18 cellular contexts compared by ENCODE assay signal in the genomic region with DNA sequence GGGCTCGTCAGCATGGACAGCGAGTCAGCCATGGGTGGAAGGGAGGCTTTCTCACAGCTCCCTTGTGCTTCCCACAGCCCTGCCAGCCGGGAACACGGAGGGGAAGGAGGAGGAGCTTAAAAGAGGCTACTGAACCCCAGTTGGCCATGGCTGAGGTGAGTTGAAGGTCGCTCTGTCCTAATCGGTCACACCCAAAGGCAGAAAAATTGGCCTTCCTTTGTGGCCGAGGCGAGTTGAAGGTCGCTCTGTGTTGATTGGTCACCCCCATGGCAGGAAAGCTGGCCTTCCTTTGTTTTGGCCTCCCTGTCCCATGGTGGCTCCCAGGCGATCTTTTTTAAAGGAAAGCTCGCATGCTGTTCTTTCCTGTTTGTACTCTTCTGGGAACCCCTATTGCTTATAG. TPM values are rescaled to one million over a fixed set of nuclear protein-coding genes. Genes with fewer than 3 reads are reported as not detected.
DNase-seq lines count a peak whose midpoint lies in the region; ATAC-seq and TF ChIP-seq lines count a peak whose summit lies in the region.
"Had no signal": no experiment of that assay in that cellular context is flagged by ENCODE, and none has a peak within 500 bp of the region (broad histone marks: within the 10 kb centered on the region; RNA-seq: fewer than 3 reads in every experiment).

No MANE protein-coding gene starts in this region.

- no peak overlapping the region for H2AFZ ChIP-seq in Loucy (ENCODE audit: low read length)
- H2AFZ ChIP-seq: GM23248 had no signal

- H3K9me3 Mint-ChIP-seq in activated T-helper 17 cell treated with anti-CD3 and anti-CD28 coated beads, Interleukin-2, amount 50 U/mL, for 72 hours: peaks cover 2% of the 10 kb centered on the region
- H3K9me3 Mint-ChIP-seq in neural crest cell: peaks cover under 1% of the 10 kb centered on the region
- H3K9me3 Mint-ChIP-seq in CD8-positive, alpha-beta memory T cell: no peaks in the 10 kb centered on the region
- H3K9me3 Mint-ChIP-seq: CD4-positive, CD25-positive, alpha-beta regulatory T cell; CD8-positive, alpha-beta T cell had no signal

- no peak for DNase-seq in neural crest cell (ENCODE audit: low read depth, low spot score)
- peak; percentile 79 for DNase-seq in spleen
- DNase-seq in CD8-positive, alpha-beta memory T cell: no peak
- no peak for DNase-seq in effector memory CD4-positive, alpha-beta T cell
- DNase-seq: CD4-positive, CD25-positive, alpha-beta regulatory T cell; CD8-positive, alpha-beta T cell; DMS 273 treated with DMSO at 0.1 percent for 48 hours; DMS79; EL; GDM1; GM23248; H7; HCEC 1CT had no signal

- H3F3A ChIP-seq in Loucy (ENCODE audit: low read depth): no peaks in the 10 kb centered on the region

- peak overlapping the region; percentile 18 for H3K27ac Mint-ChIP-seq in activated T-helper 17 cell treated with anti-CD3 and anti-CD28 coated beads, Interleukin-2, amount 50 U/mL, for 72 hours
- no peak overlapping the region for H3K27ac Mint-ChIP-seq in neural crest cell (ENCODE audit: unreplicated experiment)
- H3K27ac Mint-ChIP-seq in CD8-positive, alpha-beta memory T cell: no peak overlapping the region
- H3K27ac Mint-ChIP-seq: CD4-positive, CD25-positive, alpha-beta regulatory T cell; CD8-positive, alpha-beta T cell had no signal

- H3K9me2 ChIP-seq in Loucy (replicated peaks; ENCODE audit: low read depth, low read length): no peaks in the 10 kb centered on the region

- H3K4me2 ChIP-seq in Loucy (ENCODE audit: low read depth, low read length, poor library complexity, severe bottlenecking): peak overlapping the region; percentile 59

- H3K4me3 ChIP-seq in Loucy (ENCODE audit: low read length, poor library complexity, severe bottlenecking): no peak overlapping the region
- no peak overlapping the region for H3K4me3 ChIP-seq in spleen
- H3K4me3 ChIP-seq in CD8-positive, alpha-beta memory T cell (ENCODE audit: low read length): no peak overlapping the region
- no peak overlapping the region for H3K4me3 ChIP-seq in effector memory CD4-positive, alpha-beta T cell (ENCODE audit: insufficient read depth, low read depth, low read length, poor library complexity, severe bottlenecking)
- H3K4me3 ChIP-seq: GM12878, GM23248 had no signal

- CTCF ChIA-PET in CD8-positive, alpha-beta memory T cell (lab: Charles Lee): no interaction called here

- peaks cover 66% of the 10 kb centered on the region for H3K79me2 ChIP-seq in Loucy (ENCODE audit: insufficient read depth, low read length)

- ATAC-seq in activated T-helper 17 cell treated with anti-CD3 and anti-CD28 coated beads, Interleukin-2, amount 50 U/mL, for 72 hours (replicated peaks): no peak
- no peak for ATAC-seq in HG03280 (IDR thresholded peaks at IDR 0.05; ENCODE audit: unreplicated experiment)
- ATAC-seq: CD8-positive, alpha-beta T cell; GM12878 had no signal

- H3K27me3 Mint-ChIP-seq in activated T-helper 17 cell treated with anti-CD3 and anti-CD28 coated beads, Interleukin-2, amount 50 U/mL, for 72 hours: no peaks in the 10 kb centered on the region
- no peaks in the 10 kb centered on the region for H3K27me3 Mint-ChIP-seq in neural crest cell (ENCODE audit: low read depth)
- no peaks in the 10 kb centered on the region for H3K27me3 Mint-ChIP-seq in CD8-positive, alpha-beta memory T cell
- H3K27me3 Mint-ChIP-seq: CD4-positive, CD25-positive, alpha-beta regulatory T cell had no signal

- H3K4me3 Mint-ChIP-seq in activated T-helper 17 cell treated with anti-CD3 and anti-CD28 coated beads, Interleukin-2, amount 50 U/mL, for 72 hours: no peak overlapping the region
- peak overlapping the region; percentile 8 for H3K4me3 Mint-ChIP-seq in neural crest cell
- H3K4me3 Mint-ChIP-seq in CD8-positive, alpha-beta memory T cell: no peak overlapping the region
- H3K4me3 Mint-ChIP-seq: CD4-positive, CD25-positive, alpha-beta regulatory T cell; CD8-positive, alpha-beta T cell had no signal

- peaks cover 33% of the 10 kb centered on the region; the same call in 1 of the 2 replicates for H3K36me3 ChIP-seq in Loucy (ENCODE audit: insufficient read depth, low read length)
- peaks cover 0 to 72% (median 48%) of the 10 kb centered on the region in 6 donors for H3K36me3 ChIP-seq in spleen
- peaks cover 24% of the 10 kb centered on the region for H3K36me3 ChIP-seq in CD8-positive, alpha-beta memory T cell (ENCODE audit: insufficient read depth, low read length)
- peaks cover 32% of the 10 kb centered on the region for H3K36me3 ChIP-seq in effector memory CD4-positive, alpha-beta T cell (ENCODE audit: control insufficient read depth, insufficient read depth, low read length)

- 69 to 81% (median 77%) methylated on average over 11 of the region's 11 CpGs for WGBS in spleen, 5 donors

- H3K4me1 ChIP-seq in Loucy (ENCODE audit: insufficient read depth, low read length, poor library complexity, severe bottlenecking) (peaks cover 17% of the 10 kb centered on the region), spleen (peaks cover 9 to 76% (median 42%) of the 10 kb centered on the region in 6 donors)
- peaks cover 11% of the 10 kb centered on the region for H3K4me1 ChIP-seq in CD8-positive, alpha-beta memory T cell (ENCODE audit: insufficient read depth, low read length)
- peaks cover 7% of the 10 kb centered on the region for H3K4me1 ChIP-seq in effector memory CD4-positive, alpha-beta T cell (ENCODE audit: control insufficient read depth, insufficient read depth, low read length, poor library complexity, severe bottlenecking)

- no peak for TF ChIP-seq POLR2A in spleen (IDR thresholded peaks at IDR 0.05)

- H3K27ac ChIP-seq in spleen: peak overlapping the region in 7 of 8 donors; percentile 62 to 85 (median 76)
- no peak overlapping the region for H3K27ac ChIP-seq in CD8-positive, alpha-beta memory T cell (ENCODE audit: low read depth, low read length)
- H3K27ac ChIP-seq in effector memory CD4-positive, alpha-beta T cell (ENCODE audit: insufficient read depth, low read length, poor library complexity, severe bottlenecking): no peak overlapping the region
- H3K27ac ChIP-seq: C4-2B, GM23248 had no signal

- POLR2A ChIA-PET in CD8-positive, alpha-beta memory T cell (lab: Charles Lee): no interaction called here

- H3K36me3 Mint-ChIP-seq in activated T-helper 17 cell treated with anti-CD3 and anti-CD28 coated beads, Interleukin-2, amount 50 U/mL, for 72 hours (ENCODE audit: low read depth): peaks cover 80% of the 10 kb centered on the region
- peaks cover 43% of the 10 kb centered on the region for H3K36me3 Mint-ChIP-seq in neural crest cell (ENCODE audit: low read depth)
- H3K36me3 Mint-ChIP-seq in CD8-positive, alpha-beta memory T cell: peaks cover 13 to 64% (median 17%) of the 10 kb centered on the region in 3 donors

- TF ChIP-seq CTCF in Loucy (conservative IDR thresholded peaks at IDR 0.05; ENCODE audit: low read length) (no peak), neural crest cell (conservative IDR thresholded peaks at IDR 0.05) (no peak), spleen (IDR thresholded peaks at IDR 0.05 in 8 of 11, conservative IDR thresholded peaks at IDR 0.05 in 3 of 11) (no peak)

- no peak overlapping the region for H3K9ac ChIP-seq in Loucy (ENCODE audit: low read depth, low read length, poor library complexity, severe bottlenecking)
- H3K9ac ChIP-seq: GM23248 had no signal

- H3K9me3 ChIP-seq in Loucy (ENCODE audit: insufficient read depth, low read depth, low read length) (no peaks in the 10 kb centered on the region), spleen (no peaks in the 10 kb centered on the region)
- H3K9me3 ChIP-seq in CD8-positive, alpha-beta memory T cell (ENCODE audit: low read length): no peaks in the 10 kb centered on the region
- no peaks in the 10 kb centered on the region for H3K9me3 ChIP-seq in effector memory CD4-positive, alpha-beta T cell (ENCODE audit: control insufficient read depth, low read length)

- intact Hi-C loops in spleen (cut with DNase I; ENCODE audit: low total_unique reads): no loop called here

- peaks cover 23% of the 10 kb centered on the region for H4K20me1 ChIP-seq in Loucy (ENCODE audit: insufficient read depth, low read length, poor library complexity, severe bottlenecking)

- H3K27me3 ChIP-seq in Loucy (ENCODE audit: insufficient read depth, low read length, poor library complexity, severe bottlenecking) (no peaks in the 10 kb centered on the region), spleen (replicated peaks in 1 of 7) (no peaks in the 10 kb centered on the region)
- H3K27me3 ChIP-seq in CD8-positive, alpha-beta memory T cell (ENCODE audit: insufficient read depth, low read length, poor library complexity, severe bottlenecking): no peaks in the 10 kb centered on the region
- no peaks in the 10 kb centered on the region for H3K27me3 ChIP-seq in effector memory CD4-positive, alpha-beta T cell (replicated peaks; ENCODE audit: control insufficient read depth, insufficient read depth, low read length, poor library complexity, severe bottlenecking)

- H3K4me1 Mint-ChIP-seq in activated T-helper 17 cell treated with anti-CD3 and anti-CD28 coated beads, Interleukin-2, amount 50 U/mL, for 72 hours: peaks cover 22% of the 10 kb centered on the region
- H3K4me1 Mint-ChIP-seq in neural crest cell: peaks cover 16% of the 10 kb centered on the region
- H3K4me1 Mint-ChIP-seq in CD8-positive, alpha-beta memory T cell: peaks cover 23 to 41% (median 29%) of the 10 kb centered on the region in 3 donors

RNA-seq across cellular contexts. Expression of gene ZNF473, which starts 5.1 kb away (rescaled TPM):
- 10 to 100 TPM; 11.1 to 12.4 TPM for total RNA-seq in activated T-helper 17 cell treated with anti-CD3 and anti-CD28 coated beads, Interleukin-2, amount 50 U/mL, for 72 hours
- 23.3 and 24.5 TPM in 2 replicates for total RNA-seq in neural crest cell
- total RNA-seq in spleen: 10 to 100 TPM; 13.5 to 24.2 (median 19.2) TPM
- polyA plus RNA-seq in spleen: 1 to 10 TPM; 2.4 to 4.5 (median 2.5) TPM
- total RNA-seq in CD8-positive, alpha-beta memory T cell: 1 to 10 TPM; 8.5 to 9.8 TPM
- 4.5 TPM for polyA plus RNA-seq in CD8-positive, alpha-beta memory T cell

RNA-seq across cellular contexts. Expression of gene VRK3, which starts 5.8 kb away (rescaled TPM):
- 10 to 100 TPM; 53.7 to 79.8 TPM for total RNA-seq in activated T-helper 17 cell treated with anti-CD3 and anti-CD28 coated beads, Interleukin-2, amount 50 U/mL, for 72 hours
- total RNA-seq in neural crest cell (43.4 TPM in 2 replicates), spleen (10 to 100 TPM; 46.4 to 60.8 (median 56.6) TPM)
- 10 to 100 TPM; 17.0 to 31.9 (median 20.4) TPM for polyA plus RNA-seq in spleen
- total RNA-seq in CD8-positive, alpha-beta memory T cell: 10 to 100 TPM; 62.4 to 66.5 TPM
- polyA plus RNA-seq in CD8-positive, alpha-beta memory T cell: 92.7 TPM

Comparison
In these comparisons a context has a peak if more than half of its experiments do, and no peak if none do; other contexts are left out.
1. H3K27ac ChIP-seq: peak in spleen (7 of 8); none in CD8-positive, alpha-beta memory T cell (single experiment) and effector memory CD4-positive, alpha-beta T cell (single experiment).